In genomic region chrX:96721398-96721797, GRCh38 we compare ENCODE assay signal across 11 cellular contexts. TPM values are rescaled to one million over a fixed set of nuclear protein-coding genes. Genes with fewer than 3 reads are reported as not detected.
DNase-seq lines count a peak whose midpoint lies in the region; ATAC-seq and TF ChIP-seq lines count a peak whose summit lies in the region.
"Had no signal": no experiment of that assay in that cellular context is flagged by ENCODE, and none has a peak within 500 bp of the region (broad histone marks: within the 10 kb centered on the region; RNA-seq: fewer than 3 reads in every experiment).

No MANE protein-coding gene starts in this region.

- no peak overlapping the region for H3K4me3 Mint-ChIP-seq in activated T-helper 2 cell treated with anti-CD3 and anti-CD28 coated beads, Interferon-gamma antibody, Interleukin-2, Interleukin-4, amounts not matched to agents 10 μg/mL and 5 μg/mL and 100 μg/mL, durations not matched to agents 14 hours and 24 hours and 36 hours (ENCODE audit: low read depth)

- DNase-seq in GM06990 (ENCODE audit: extremely low read depth, insufficient read length) (peak; percentile 25), NCI-H526 (lab: John Stamatoyannopoulos, UW) (peak; percentile 87 to 97), putamen (ENCODE audit: low spot score) (no peak), NCI-H2196 (lab: John Stamatoyannopoulos, UW; ENCODE audit: unreplicated experiment) (no peak), amygdala (lab: John Stamatoyannopoulos, UW) (no peak)
- no peak for DNase-seq in activated T-helper 2 cell treated with anti-CD3 and anti-CD28 coated beads, Interferon-gamma antibody, Interleukin-2, Interleukin-4, amounts not matched to agents 10 μg/mL and 5 μg/mL and 100 μg/mL, durations not matched to agents 14 hours and 24 hours and 36 hours (ENCODE audit: low spot score)
- DNase-seq: NCI-H1436, testis had no signal

- peaks cover 5% of the 10 kb centered on the region for H3K9me3 Mint-ChIP-seq in activated T-helper 2 cell treated with anti-CD3 and anti-CD28 coated beads, Interferon-gamma antibody, Interleukin-2, Interleukin-4, amounts not matched to agents 10 μg/mL and 5 μg/mL and 100 μg/mL, durations not matched to agents 14 hours and 24 hours and 36 hours

- no peaks in the 10 kb centered on the region for H3K36me3 ChIP-seq in GM06990 (ENCODE audit: control insufficient read depth, insufficient read depth, low read length)

- H3K27ac Mint-ChIP-seq in activated T-helper 2 cell treated with anti-CD3 and anti-CD28 coated beads, Interferon-gamma antibody, Interleukin-2, Interleukin-4, amounts not matched to agents 10 μg/mL and 5 μg/mL and 100 μg/mL, durations not matched to agents 14 hours and 24 hours and 36 hours: no peak overlapping the region

- ATAC-seq in GM19395 (IDR thresholded peaks at IDR 0.05; ENCODE audit: unreplicated experiment) (peak; percentile 99), HG02943 (IDR thresholded peaks at IDR 0.05; ENCODE audit: low read depth, unreplicated experiment) (peak; percentile 100)
- ATAC-seq: SK-N-SH treated with all-trans-retinoic acid at 6 μM for 48 hours had no signal

- no peaks in the 10 kb centered on the region for H3K27me3 ChIP-seq in GM06990 (replicated peaks; ENCODE audit: control insufficient read depth, insufficient read depth, low read length)
- H3K27me3 ChIP-seq: testis had no signal

- no peaks in the 10 kb centered on the region for H3K36me3 Mint-ChIP-seq in activated T-helper 2 cell treated with anti-CD3 and anti-CD28 coated beads, Interferon-gamma antibody, Interleukin-2, Interleukin-4, amounts not matched to agents 10 μg/mL and 5 μg/mL and 100 μg/mL, durations not matched to agents 14 hours and 24 hours and 36 hours (ENCODE audit: low read depth)

- peaks cover 2% of the 10 kb centered on the region for H3K4me1 Mint-ChIP-seq in activated T-helper 2 cell treated with anti-CD3 and anti-CD28 coated beads, Interferon-gamma antibody, Interleukin-2, Interleukin-4, amounts not matched to agents 10 μg/mL and 5 μg/mL and 100 μg/mL, durations not matched to agents 14 hours and 24 hours and 36 hours (ENCODE audit: low read depth)

- no peak for TF ChIP-seq CTCF in GM06990 (IDR thresholded peaks at IDR 0.05; ENCODE audit: insufficient read depth, low read length, poor library complexity, severe bottlenecking)

- no peaks in the 10 kb centered on the region for H3K27me3 Mint-ChIP-seq in activated T-helper 2 cell treated with anti-CD3 and anti-CD28 coated beads, Interferon-gamma antibody, Interleukin-2, Interleukin-4, amounts not matched to agents 10 μg/mL and 5 μg/mL and 100 μg/mL, durations not matched to agents 14 hours and 24 hours and 36 hours (ENCODE audit: low read depth)

- intact Hi-C loops in activated T-helper 2 cell treated with anti-CD3 and anti-CD28 coated beads, Interferon-gamma antibody, Interleukin-2, Interleukin-4, amounts not matched to agents 10 μg/mL and 5 μg/mL and 100 μg/mL, durations not matched to agents 14 hours and 24 hours and 36 hours (cut with micrococcal nuclease): loop anchor here (1.0 kb wide), 1 partner anchor 36 kb away; no protein-coding TSS in a partner anchor

- no peak overlapping the region for H3K4me3 ChIP-seq in GM06990 (replicated peaks; ENCODE audit: low read depth, low read length)
- H3K4me3 ChIP-seq: testis had no signal

RNA-seq across cellular contexts. Expression of gene DIAPH2, which starts 36.8 kb away (rescaled TPM):
- 14.7 and 14.9 TPM in 2 replicates for total RNA-seq in activated T-helper 2 cell treated with anti-CD3 and anti-CD28 coated beads, Interferon-gamma antibody, Interleukin-2, Interleukin-4, amounts not matched to agents 10 μg/mL and 5 μg/mL and 100 μg/mL, durations not matched to agents 14 hours and 24 hours and 36 hours

Comparison
In these comparisons a context has a peak if more than half of its experiments do, and no peak if none do; other contexts are left out.
1. DNase-seq: peak in GM06990 (single experiment) and NCI-H526 (2 of 2); none in activated T-helper 2 cell treated with anti-CD3 and anti-CD28 coated beads, Interferon-gamma antibody, Interleukin-2, Interleukin-4, amounts not matched to agents 10 μg/mL and 5 μg/mL and 100 μg/mL, durations not matched to agents 14 hours and 24 hours and 36 hours (single experiment), putamen (single experiment), NCI-H2196 (single experiment) and amygdala (0 of 56).